ENCODE assay signal across 28 cellular contexts in genomic region chr2:41204315-41204714, GRCh38.
"Had no signal": no experiment of that assay in that cellular context is flagged by ENCODE, and none has a peak within 500 bp of the region (broad histone marks: within the 10 kb centered on the region; RNA-seq: fewer than 3 reads in every experiment).

No MANE protein-coding gene starts in this region.

- ATAC-seq: foreskin keratinocyte; heart right ventricle; left cardiac atrium; left lung; mucosa of descending colon; stimulated activated effector memory CD8-positive, alpha-beta T cell treated with anti-CD3 and anti-CD28 coated beads, Interleukin-12 subunit alpha, Interleukin-12 subunit beta, amount 100 ng/mL, for 72 hours had no signal

- H3K4me3 Mint-ChIP-seq: dendritic cell treated with granulocyte-macrophage colony-stimulating factor and Interleukin-4, amounts not matched to agents 40 ng/mL and 50 ng/mL, for 4 days; endodermal cell; mesothelial cell of epicardium; naive B cell; nephron; stimulated activated effector memory CD8-positive, alpha-beta T cell treated with anti-CD3 and anti-CD28 coated beads, Interleukin-12 subunit alpha, Interleukin-12 subunit beta, amount 100 ng/mL, for 72 hours; type B pancreatic cell had no signal

- H3K27me3 ChIP-seq: colonic mucosa, esophagus muscularis mucosa, foreskin keratinocyte, heart right ventricle, left lung, right atrium auricular region, sigmoid colon, stomach, thyroid gland had no signal

- H3K4me1 ChIP-seq: colonic mucosa, esophagus muscularis mucosa, foreskin keratinocyte, left lung, prostate gland, right atrium auricular region, sigmoid colon, thyroid gland had no signal

- H3K4me3 ChIP-seq: colonic mucosa, esophagus muscularis mucosa, heart right ventricle, left lung, mucosa of descending colon, prostate gland, right atrium auricular region, sigmoid colon, stomach, thyroid gland had no signal

- H3K27me3 Mint-ChIP-seq: dendritic cell treated with granulocyte-macrophage colony-stimulating factor and Interleukin-4, amounts not matched to agents 40 ng/mL and 50 ng/mL, for 4 days; naive B cell; type B pancreatic cell had no signal

- FAIRE-seq: islet of Langerhans had no signal

- H3K4me1 Mint-ChIP-seq: mesothelial cell of epicardium; naive B cell; stimulated activated effector memory CD8-positive, alpha-beta T cell treated with anti-CD3 and anti-CD28 coated beads, Interleukin-12 subunit alpha, Interleukin-12 subunit beta, amount 100 ng/mL, for 72 hours had no signal

- H3K9me3 ChIP-seq: colonic mucosa, esophagus muscularis mucosa, left lung, prostate gland, right atrium auricular region, sigmoid colon, stomach, thyroid gland had no signal

- H3K27ac Mint-ChIP-seq: dendritic cell treated with granulocyte-macrophage colony-stimulating factor and Interleukin-4, amounts not matched to agents 40 ng/mL and 50 ng/mL, for 4 days; endodermal cell; mesothelial cell of epicardium; naive B cell; nephron; stimulated activated effector memory CD8-positive, alpha-beta T cell treated with anti-CD3 and anti-CD28 coated beads, Interleukin-12 subunit alpha, Interleukin-12 subunit beta, amount 100 ng/mL, for 72 hours; type B pancreatic cell had no signal

- DNase-seq: colonic mucosa; effector CD8-positive, alpha-beta T cell; endodermal cell; foreskin keratinocyte; glutamatergic neuron; heart right ventricle; hippocampal formation; left cardiac atrium; left lung; mesenchymal stem cell; mucosa of descending colon; naive B cell; nucleus accumbens; sigmoid colon; stimulated activated CD4-positive, alpha-beta T cell treated with anti-CD3 and anti-CD28 coated beads, Interleukin-2, amount 100 ng/mL, for 24 hours; stimulated activated CD4-positive, alpha-beta T cell treated with anti-CD3 and anti-CD28 coated beads, Interleukin-4, amount 100 ng/mL, for 24 hours; stimulated activated naive CD4-positive, alpha-beta T cell treated with Interleukin-2 at 50 U/mL for 16 hours; stomach; thyroid gland had no signal

- H3K9me3 Mint-ChIP-seq: dendritic cell treated with granulocyte-macrophage colony-stimulating factor and Interleukin-4, amounts not matched to agents 40 ng/mL and 50 ng/mL, for 4 days; endodermal cell; nephron; type B pancreatic cell had no signal

- H3K36me3 ChIP-seq: colonic mucosa, esophagus muscularis mucosa, heart right ventricle, left lung, prostate gland, right atrium auricular region, sigmoid colon, stomach, thyroid gland had no signal

- H3K27ac ChIP-seq: colonic mucosa, esophagus muscularis mucosa, foreskin keratinocyte, heart right ventricle, left lung, prostate gland, right atrium auricular region, sigmoid colon, stomach, thyroid gland had no signal

- H3K36me3 Mint-ChIP-seq: mesothelial cell of epicardium; naive B cell; stimulated activated effector memory CD8-positive, alpha-beta T cell treated with anti-CD3 and anti-CD28 coated beads, Interleukin-12 subunit alpha, Interleukin-12 subunit beta, amount 100 ng/mL, for 72 hours; type B pancreatic cell had no signal
